In the genomic region with DNA sequence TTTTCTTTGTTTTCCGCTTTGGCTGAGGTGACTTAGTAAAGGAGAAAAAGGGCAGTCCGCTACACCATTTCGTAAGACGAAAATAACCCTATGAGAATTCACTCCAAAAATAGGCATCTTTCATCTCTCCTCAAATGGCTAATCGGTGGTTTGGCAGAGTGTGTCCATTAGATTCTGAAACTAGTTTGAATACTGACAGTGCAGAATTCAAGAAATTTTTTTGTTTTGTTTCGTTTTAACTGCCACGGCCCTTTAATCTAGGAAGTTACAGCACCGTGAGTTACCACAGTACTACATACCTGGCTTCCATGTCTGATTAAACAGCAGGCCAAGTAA, we compare ENCODE assay signal across 8 cellular contexts.
DNase-seq lines count a peak whose midpoint lies in the region; ATAC-seq and TF ChIP-seq lines count a peak whose summit lies in the region.

No MANE protein-coding gene starts in this region.

- peaks cover 12% of the 10 kb centered on the region for H3K36me3 Mint-ChIP-seq in effector memory CD8-positive, alpha-beta T cell (ENCODE audit: insufficient read depth)

- ATAC-seq in GM18867 (IDR thresholded peaks at IDR 0.05; ENCODE audit: unreplicated experiment) = peak; percentile 65
- peak; percentile 51 for ATAC-seq in HG03045 (IDR thresholded peaks at IDR 0.05; ENCODE audit: unreplicated experiment)
- ATAC-seq in effector memory CD8-positive, alpha-beta T cell (replicated peaks) = peak; percentile 33

- peak overlapping the region; percentile 82 to 92 (median 90) for H3K4me3 ChIP-seq in Peyer's patch
- H3K4me3 ChIP-seq in uterus = peak overlapping the region; percentile 92 to 95

- no peaks in the 10 kb centered on the region for H3K36me3 ChIP-seq in Peyer's patch
- H3K36me3 ChIP-seq in uterus = no peaks in the 10 kb centered on the region

- H3K27ac Mint-ChIP-seq in effector memory CD8-positive, alpha-beta T cell = peak overlapping the region; percentile 87 to 96

- peak; percentile 55 for DNase-seq in CD1c-positive myeloid dendritic cell (ENCODE audit: extremely low spot score)
- no peak for DNase-seq in Peyer's patch
- DNase-seq in effector memory CD8-positive, alpha-beta T cell = peak in 2 of 3 experiments; percentile 13 to 25
- DNase-seq in middle frontal gyrus (ENCODE audit: extremely low spot score, low spot score) = peak; percentile 16
- DNase-seq in uterus = no peak
- no peak for DNase-seq in effector CD8-positive, alpha-beta T cell (lab: John Stamatoyannopoulos, UW)

- H3K4me1 ChIP-seq in Peyer's patch = peaks cover 0 to 15% (median 3%) of the 10 kb centered on the region in 4 donors
- H3K4me1 ChIP-seq in uterus = no peaks in the 10 kb centered on the region

- no peak for TF ChIP-seq CTCF in Peyer's patch (IDR thresholded peaks at IDR 0.05)
- TF ChIP-seq CTCF in uterus (IDR thresholded peaks at IDR 0.05) = no peak

- no peaks in the 10 kb centered on the region for H3K27me3 ChIP-seq in Peyer's patch
- H3K27me3 ChIP-seq in uterus = no peaks in the 10 kb centered on the region

- H3K4me3 Mint-ChIP-seq in effector memory CD8-positive, alpha-beta T cell = peak overlapping the region; percentile 97 to 98

- peaks cover 5 to 16% of the 10 kb centered on the region in 2 donors for H3K4me1 Mint-ChIP-seq in effector memory CD8-positive, alpha-beta T cell (ENCODE audit: low read depth in 2 of 2)

- intact Hi-C loops in uterus (cut with DNase I; ENCODE audit: low total_unique reads) = no loop called here

- no peaks in the 10 kb centered on the region for H3K9me3 ChIP-seq in Peyer's patch
- no peaks in the 10 kb centered on the region for H3K9me3 ChIP-seq in uterus

- H3K27ac ChIP-seq in Peyer's patch = peak overlapping the region; percentile 77 to 90 (median 83)
- H3K27ac ChIP-seq in uterus = peak overlapping the region; percentile 97 to 98

- TF ChIP-seq POLR2A in Peyer's patch (IDR thresholded peaks at IDR 0.05) = no peak
- no peak for TF ChIP-seq POLR2A in uterus (IDR thresholded peaks at IDR 0.05)

- H3K27me3 Mint-ChIP-seq in effector memory CD8-positive, alpha-beta T cell = no peaks in the 10 kb centered on the region

- H3K9me3 Mint-ChIP-seq in effector memory CD8-positive, alpha-beta T cell = no peaks in the 10 kb centered on the region

Comparison
In these comparisons a context has a peak if more than half of its experiments do, and no peak if none do; other contexts are left out.
1. DNase-seq: peak in CD1c-positive myeloid dendritic cell (single experiment), effector memory CD8-positive, alpha-beta T cell (2 of 3) and middle frontal gyrus (single experiment); none in Peyer's patch (0 of 3), uterus (0 of 2) and effector CD8-positive, alpha-beta T cell (single experiment).
2. Peak in every context shown above with its lines, with median percentiles within 50 percentile points of each other: ATAC-seq.